ENCODE assay signal across 8 cellular contexts in the genomic region with DNA sequence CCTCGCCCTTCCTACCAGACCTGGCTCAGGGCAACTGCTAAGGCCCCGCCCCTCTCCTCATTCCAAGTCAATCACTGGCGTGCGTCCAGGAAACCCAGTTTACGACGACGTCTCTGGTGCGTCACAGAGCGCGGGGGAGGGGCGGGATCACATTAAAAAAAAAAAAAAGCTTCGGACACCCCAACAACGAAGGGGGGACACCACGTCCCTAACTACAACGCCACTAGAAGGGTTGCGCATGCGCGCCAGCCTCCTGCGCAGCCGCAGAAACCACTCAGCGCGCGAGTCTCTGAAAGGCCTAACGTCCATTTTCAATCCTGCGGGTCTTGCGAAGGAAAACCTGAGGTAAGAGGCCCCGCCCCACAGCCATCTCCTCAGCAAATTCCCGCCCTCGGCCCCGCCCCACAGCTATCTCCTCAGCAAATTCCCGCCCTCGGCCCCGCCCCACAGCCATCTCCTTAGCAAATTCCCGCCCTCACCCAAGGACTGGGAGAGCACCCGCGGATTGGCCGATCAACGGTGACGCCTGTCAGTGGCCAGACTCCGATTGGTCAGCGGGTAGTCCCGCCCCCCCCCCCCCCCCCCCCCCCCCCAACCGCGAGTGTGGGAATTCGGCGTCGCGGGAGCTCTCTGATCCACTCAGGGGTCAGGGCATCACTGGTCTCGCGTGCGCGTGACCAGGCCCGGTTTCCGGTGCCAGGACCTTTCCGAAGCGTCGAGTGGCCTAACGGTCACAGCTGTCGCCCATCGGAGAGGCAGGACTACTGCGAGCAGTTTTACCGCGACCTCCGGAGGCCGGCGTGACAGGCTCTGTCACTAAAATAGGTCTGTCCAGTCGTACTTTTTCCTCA. TPM values are rescaled to one million over a fixed set of nuclear protein-coding genes. Genes with fewer than 3 reads are reported as not detected.
DNase-seq lines count a peak whose midpoint lies in the region; ATAC-seq, FAIRE-seq and TF ChIP-seq lines count a peak whose summit lies in the region.

A gene with protein sequence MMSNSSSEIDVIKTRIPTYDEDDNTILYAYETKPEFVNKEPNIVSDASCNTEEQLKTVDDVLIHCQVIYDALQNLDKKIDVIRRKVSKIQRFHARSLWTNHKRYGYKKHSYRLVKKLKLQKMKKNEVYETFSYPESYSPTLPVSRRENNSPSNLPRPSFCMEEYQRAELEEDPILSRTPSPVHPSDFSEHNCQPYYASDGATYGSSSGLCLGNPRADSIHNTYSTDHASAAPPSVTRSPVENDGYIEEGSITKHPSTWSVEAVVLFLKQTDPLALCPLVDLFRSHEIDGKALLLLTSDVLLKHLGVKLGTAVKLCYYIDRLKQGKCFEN (plus strand): TSS at position 638 of the 851 bp plus-strand sequence. CDS start 6,694 bp downstream, outside the sequence.

- DNase-seq in CD4-positive, alpha-beta memory T cell, result peak; percentile 78 to 90 (median 82)
- DNase-seq in SHP77 treated with DMSO at 0.1 percent for 48 hours (lab: John Stamatoyannopoulos, UW) (peak; percentile 70), frontal cortex (ENCODE audit: low spot score in 2 of 2) (peak; percentile 68 to 73), neural crest cell (ENCODE audit: low read depth, low spot score) (peak; percentile 78)
- DNase-seq in activated naive CD4-positive, alpha-beta T cell treated with anti-CD3 and anti-CD28 coated beads, Interleukin-2, amount 10 ng/mL, durations not matched to agents 7 days and 5 days, result peak; percentile 94

- peak; percentile 76 for ATAC-seq in GM21528 (IDR thresholded peaks at IDR 0.05; ENCODE audit: low FRiP score, unreplicated experiment)

- no peak for TF ChIP-seq CTCF in neural crest cell (conservative IDR thresholded peaks at IDR 0.05)

- H3K4me3 ChIP-seq in CD4-positive, alpha-beta memory T cell (ENCODE audit: low read length in 2 of 2), result peak within 1 kb of the TSS in 1 of 2 donors; percentile 50

- peaks cover 0 to 3% of the 10 kb centered on the region in 2 donors for H3K27me3 Mint-ChIP-seq in CD4-positive, alpha-beta memory T cell
- peaks cover 41% of the 10 kb centered on the region for H3K27me3 Mint-ChIP-seq in activated naive CD4-positive, alpha-beta T cell treated with anti-CD3 and anti-CD28 coated beads, Interleukin-2, amount 10 ng/mL, durations not matched to agents 7 days and 5 days
- H3K27me3 Mint-ChIP-seq in neural crest cell (ENCODE audit: low read depth), result no peaks in the 10 kb centered on the region
- no peaks in the 10 kb centered on the region for H3K27me3 Mint-ChIP-seq in stimulated activated naive CD8-positive, alpha-beta T cell treated with anti-CD3 and anti-CD28 coated beads, Interleukin-15, Interleukin-2, amounts not matched to agents 100 ng/mL and 50 ng/mL, for 24 hours

- peaks cover 0 to 1% (median 0%) of the 10 kb centered on the region in 8 donors for H3K9me3 Mint-ChIP-seq in CD4-positive, alpha-beta memory T cell
- no peaks in the 10 kb centered on the region for H3K9me3 Mint-ChIP-seq in activated naive CD4-positive, alpha-beta T cell treated with anti-CD3 and anti-CD28 coated beads, Interleukin-2, amount 10 ng/mL, durations not matched to agents 7 days and 5 days
- H3K9me3 Mint-ChIP-seq in neural crest cell, result no peaks in the 10 kb centered on the region
- no peaks in the 10 kb centered on the region for H3K9me3 Mint-ChIP-seq in stimulated activated naive CD8-positive, alpha-beta T cell treated with anti-CD3 and anti-CD28 coated beads, Interleukin-15, Interleukin-2, amounts not matched to agents 100 ng/mL and 50 ng/mL, for 24 hours

- peaks cover 11 to 33% (median 22%) of the 10 kb centered on the region in 4 donors for H3K4me1 Mint-ChIP-seq in CD4-positive, alpha-beta memory T cell
- peaks cover 29% of the 10 kb centered on the region for H3K4me1 Mint-ChIP-seq in activated naive CD4-positive, alpha-beta T cell treated with anti-CD3 and anti-CD28 coated beads, Interleukin-2, amount 10 ng/mL, durations not matched to agents 7 days and 5 days
- H3K4me1 Mint-ChIP-seq in neural crest cell, result peaks cover 27% of the 10 kb centered on the region
- H3K4me1 Mint-ChIP-seq in stimulated activated naive CD8-positive, alpha-beta T cell treated with anti-CD3 and anti-CD28 coated beads, Interleukin-15, Interleukin-2, amounts not matched to agents 100 ng/mL and 50 ng/mL, for 24 hours (ENCODE audit: low read depth), result peaks cover 29% of the 10 kb centered on the region

- POLR2A ChIA-PET in CD4-positive, alpha-beta memory T cell (lab: Charles Lee; ENCODE audit: partially characterized antibody), result interaction anchor here (0.8 kb wide), 1 partner anchor 83 kb away, joined by 3 read pairs; no protein-coding TSS in a partner anchor

- H3K4me1 ChIP-seq in CD4-positive, alpha-beta memory T cell (ENCODE audit: insufficient read depth, low read length), result peaks cover 15% of the 10 kb centered on the region

- H3K27ac Mint-ChIP-seq in CD4-positive, alpha-beta memory T cell, result peak within 1 kb of the TSS; percentile 86 to 98 (median 90)
- peak within 1 kb of the TSS; percentile 92 for H3K27ac Mint-ChIP-seq in activated naive CD4-positive, alpha-beta T cell treated with anti-CD3 and anti-CD28 coated beads, Interleukin-2, amount 10 ng/mL, durations not matched to agents 7 days and 5 days
- peak within 1 kb of the TSS; percentile 72 for H3K27ac Mint-ChIP-seq in neural crest cell (ENCODE audit: unreplicated experiment)
- H3K27ac Mint-ChIP-seq in stimulated activated naive CD8-positive, alpha-beta T cell treated with anti-CD3 and anti-CD28 coated beads, Interleukin-15, Interleukin-2, amounts not matched to agents 100 ng/mL and 50 ng/mL, for 24 hours, result peak within 1 kb of the TSS; percentile 93

- no peak for FAIRE-seq in frontal cortex (lab: Jason Lieb, UNC)

- peak within 1 kb of the TSS; percentile 86 to 97 (median 90) for H3K4me3 Mint-ChIP-seq in CD4-positive, alpha-beta memory T cell
- peak within 1 kb of the TSS; percentile 94 for H3K4me3 Mint-ChIP-seq in activated naive CD4-positive, alpha-beta T cell treated with anti-CD3 and anti-CD28 coated beads, Interleukin-2, amount 10 ng/mL, durations not matched to agents 7 days and 5 days
- H3K4me3 Mint-ChIP-seq in neural crest cell, result peak within 1 kb of the TSS; percentile 88
- peak within 1 kb of the TSS; percentile 88 for H3K4me3 Mint-ChIP-seq in stimulated activated naive CD8-positive, alpha-beta T cell treated with anti-CD3 and anti-CD28 coated beads, Interleukin-15, Interleukin-2, amounts not matched to agents 100 ng/mL and 50 ng/mL, for 24 hours

- no peaks in the 10 kb centered on the region for H3K9me3 ChIP-seq in CD4-positive, alpha-beta memory T cell (ENCODE audit: control insufficient read depth in 1 of 2, low read length in 2 of 2)
- no peaks in the 10 kb centered on the region for H3K9me3 ChIP-seq in KOPT-K1 (ENCODE audit: insufficient read depth, low read length, poor library complexity, severe bottlenecking)

- H3K27ac ChIP-seq in CD4-positive, alpha-beta memory T cell (ENCODE audit: low read depth, low read length), result peak within 1 kb of the TSS; percentile 73
- peak within 1 kb of the TSS; percentile 72 for H3K27ac ChIP-seq in KOPT-K1 (ENCODE audit: low read depth, low read length, poor library complexity, severe bottlenecking)

- CTCF ChIA-PET in CD4-positive, alpha-beta memory T cell (lab: Charles Lee; ENCODE audit: partially characterized antibody), result no interaction called here
- CTCF ChIA-PET in activated naive CD4-positive, alpha-beta T cell treated with anti-CD3 and anti-CD28 coated beads, Interleukin-2, amount 10 ng/mL, durations not matched to agents 7 days and 5 days (lab: Charles Lee), result interaction anchor here (0.6 kb wide), 1 partner anchor 496 kb away, joined by 3 read pairs; no protein-coding TSS in a partner anchor

- no peaks in the 10 kb centered on the region for H3K36me3 ChIP-seq in CD4-positive, alpha-beta memory T cell (ENCODE audit: insufficient read depth, low read length)
- no peaks in the 10 kb centered on the region for H3K36me3 ChIP-seq in KOPT-K1 (ENCODE audit: insufficient read depth, low read length)

- peaks cover 0 to 3% of the 10 kb centered on the region in 2 donors for H3K36me3 Mint-ChIP-seq in CD4-positive, alpha-beta memory T cell
- H3K36me3 Mint-ChIP-seq in activated naive CD4-positive, alpha-beta T cell treated with anti-CD3 and anti-CD28 coated beads, Interleukin-2, amount 10 ng/mL, durations not matched to agents 7 days and 5 days, result no peaks in the 10 kb centered on the region
- H3K36me3 Mint-ChIP-seq in neural crest cell (ENCODE audit: low read depth), result no peaks in the 10 kb centered on the region
- no peaks in the 10 kb centered on the region for H3K36me3 Mint-ChIP-seq in stimulated activated naive CD8-positive, alpha-beta T cell treated with anti-CD3 and anti-CD28 coated beads, Interleukin-15, Interleukin-2, amounts not matched to agents 100 ng/mL and 50 ng/mL, for 24 hours (ENCODE audit: low read depth)

- H3K27me3 ChIP-seq in CD4-positive, alpha-beta memory T cell (ENCODE audit: insufficient read depth, low read length), result no peaks in the 10 kb centered on the region

- intact Hi-C loops in CD4-positive, alpha-beta memory T cell (cut with micrococcal nuclease), result loop anchor here (1.0 to 10.0 kb wide), 5 partner anchors 688 to 1882 kb away; a partner anchor contains a TSS

RNA-seq across cellular contexts. Expression of the gene that starts here (rescaled TPM):
- total RNA-seq in CD4-positive, alpha-beta memory T cell, result 10 to 100 TPM; 14.4 to 18.0 TPM
- 1 to 10 TPM; 1.6 to 2.4 TPM for polyA plus RNA-seq in CD4-positive, alpha-beta memory T cell
- total RNA-seq in frontal cortex (5.7 TPM), neural crest cell (17.1 TPM in 2 replicates)
